In the genomic region with DNA sequence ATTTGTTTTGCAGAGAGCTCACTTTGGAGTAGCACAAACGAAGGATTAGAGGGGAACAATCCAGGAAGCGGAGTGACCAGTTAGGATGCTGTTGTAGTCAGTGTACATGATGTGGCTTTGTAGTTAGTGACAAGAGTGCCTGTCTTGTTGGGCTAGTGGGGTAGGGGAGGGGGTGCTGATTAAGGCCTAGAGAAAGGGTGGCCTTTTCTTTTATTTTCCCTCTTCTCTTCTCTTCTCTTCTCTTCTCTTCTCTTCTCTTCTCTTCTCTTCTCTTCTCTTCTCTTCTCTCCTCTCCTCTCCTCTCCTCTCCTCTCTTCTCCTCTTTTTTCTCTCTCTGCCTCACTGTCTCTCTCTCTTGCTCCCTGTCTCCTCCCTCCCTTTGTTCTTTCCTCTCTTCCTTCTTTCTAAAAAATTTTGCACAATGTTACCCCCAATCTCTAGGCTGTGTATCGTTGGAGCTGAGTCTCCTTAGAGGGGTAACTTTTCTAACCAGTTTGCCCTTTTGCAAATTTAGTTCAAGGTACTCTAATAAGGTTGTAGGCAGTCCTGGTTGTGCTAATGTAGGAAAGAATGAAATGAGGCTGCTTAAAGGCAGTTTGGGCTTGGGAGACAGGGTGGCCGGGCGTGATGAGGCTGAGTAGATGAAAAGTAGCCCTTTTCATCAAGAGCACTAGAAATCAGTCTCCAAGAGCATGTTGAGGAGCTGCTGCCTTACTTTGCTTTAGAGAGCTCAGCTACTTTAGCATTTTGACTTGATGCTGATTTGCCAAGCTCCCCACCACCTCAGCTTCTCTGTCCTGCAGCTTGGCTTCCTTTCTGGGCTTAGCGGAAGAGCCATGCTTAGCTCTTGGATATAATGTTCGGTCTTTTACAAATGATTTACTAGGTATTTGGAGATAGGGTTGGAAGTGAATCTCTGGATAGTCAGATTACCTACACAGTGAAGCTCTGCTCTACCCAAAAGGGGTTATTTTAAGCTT, we compare ENCODE assay signal across 31 cellular contexts. TPM values are rescaled to one million over a fixed set of nuclear protein-coding genes. Genes with fewer than 3 reads are reported as not detected.
"Had no signal": no experiment of that assay in that cellular context is flagged by ENCODE, and none has a peak within 500 bp of the region (broad histone marks: within the 10 kb centered on the region; RNA-seq: fewer than 3 reads in every experiment).

No MANE protein-coding gene starts in this region.

- ATAC-seq: activated CD4-positive, CD25-positive, alpha-beta regulatory T cell treated with anti-CD3 and anti-CD28 coated beads, Interleukin-2, amount 50 U/mL, for 24 hours; activated CD8-positive, alpha-beta T cell treated with anti-CD3 and anti-CD28 coated beads for 36 hours; activated naive CD8-positive, alpha-beta T cell treated with anti-CD3 and anti-CD28 coated beads, Interleukin-2, amount 50 U/mL, for 24 hours; activated T-cell treated with anti-CD3 and anti-CD28 coated beads, Interleukin-2, amount 50 U/mL, for 4 hours; activated T-helper 17 cell treated with anti-CD3 and anti-CD28 coated beads, Interleukin-2, amount 50 U/mL, for 72 hours; body of pancreas; effector memory CD8-positive, alpha-beta T cell; foreskin keratinocyte; gastrocnemius medialis; heart left ventricle; T-helper 17 cell had no signal

- H3K4me3 ChIP-seq: adrenal gland, body of pancreas, cardiac muscle cell, coronary artery, esophagus muscularis mucosa, gastrocnemius medialis, heart left ventricle had no signal

- H3K36me3 ChIP-seq: adrenal gland, cardiac muscle cell, esophagus muscularis mucosa, gastrocnemius medialis, heart left ventricle, WERI-Rb-1 had no signal

- H3K27ac ChIP-seq: adrenal gland, cardiac muscle cell, coronary artery, esophagus muscularis mucosa, foreskin keratinocyte, gastrocnemius medialis, heart left ventricle, WERI-Rb-1 had no signal

- DNase-seq: activated B cell treated with CpG ODN at 0.5 μM for 24 hours; activated CD4-positive, alpha-beta T cell treated with anti-CD3 and anti-CD28 coated beads for 48 hours; activated CD4-positive, alpha-beta T cell treated with anti-CD3 and anti-CD28 coated beads, Interleukin-2, amount 50 U/mL, for 1 hour; activated CD4-positive, alpha-beta T cell treated with anti-CD3 and anti-CD28 coated beads, Interleukin-2, amount 50 U/mL, for 48 hours; activated CD8-positive, alpha-beta memory T cell treated with anti-CD3 and anti-CD28 coated beads for 24 hours; activated CD8-positive, alpha-beta T cell treated with anti-CD3 and anti-CD28 coated beads for 36 hours; activated effector memory CD4-positive, alpha-beta T cell treated with Interleukin-2 at 50 U/mL for 16 hours; activated naive CD4-positive, alpha-beta T cell treated with anti-CD3 and anti-CD28 coated beads for 36 hours; activated naive CD8-positive, alpha-beta T cell treated with anti-CD3 and anti-CD28 coated beads for 36 hours; activated naive CD8-positive, alpha-beta T cell treated with anti-CD3 and anti-CD28 coated beads, Interleukin-2, amount 50 U/mL, for 24 hours; activated T-cell treated with anti-CD3 and anti-CD28 coated beads, Interleukin-2, amount 50 U/mL, for 4 hours; adrenal gland; amygdala; aorta; body of pancreas; central memory CD4-positive, alpha-beta T cell; effector CD4-positive, alpha-beta T cell; effector memory CD8-positive, alpha-beta T cell; erythroblast; foreskin keratinocyte; gastrocnemius medialis; glutamatergic neuron; heart left ventricle; T-helper 17 cell; T1000; WERI-Rb-1 had no signal

- H3K4me1 ChIP-seq: adrenal gland, esophagus muscularis mucosa, foreskin keratinocyte, gastrocnemius medialis had no signal

- H3K27me3 ChIP-seq: body of pancreas, cardiac muscle cell, foreskin keratinocyte, gastrocnemius medialis had no signal

- H3K9me3 ChIP-seq: adrenal gland, body of pancreas, esophagus muscularis mucosa, gastrocnemius medialis had no signal

RNA-seq across cellular contexts. Expression of a gene that starts 58.6 kb away (rescaled TPM):
- total RNA-seq: activated B cell treated with CpG ODN at 0.5 μM for 24 hours; activated CD8-positive, alpha-beta T cell treated with anti-CD3 and anti-CD28 coated beads for 36 hours; foreskin keratinocyte had no signal
- polyA plus RNA-seq: aorta, foreskin keratinocyte had no signal
